Comparison of ENCODE assay signal across 8 cellular contexts in genomic region chr17:56499799-56500388, GRCh38.
A peak's percentile ranks its signal among the peaks of the same experiment; 100 is the strongest.
DNase-seq lines count a peak whose midpoint lies in the region; ATAC-seq and TF ChIP-seq lines count a peak whose summit lies in the region.

No MANE protein-coding gene starts in this region.

- H3K36me3 Mint-ChIP-seq in activated T-helper 17 cell treated with anti-CD3 and anti-CD28 coated beads, Interleukin-2, amount 50 U/mL, for 72 hours (ENCODE audit: low read depth) = no peaks in the 10 kb centered on the region

- H3K27ac Mint-ChIP-seq in activated T-helper 17 cell treated with anti-CD3 and anti-CD28 coated beads, Interleukin-2, amount 50 U/mL, for 72 hours = no peak overlapping the region

- no peak overlapping the region for H3K4me3 Mint-ChIP-seq in activated T-helper 17 cell treated with anti-CD3 and anti-CD28 coated beads, Interleukin-2, amount 50 U/mL, for 72 hours

- POLR2A ChIA-PET in HEK293T (lab: Yijun Ruan, JAX) = interaction anchor here (1.3 kb wide), 1 partner anchor 77 kb away, joined by 3 read pairs; no protein-coding TSS in a partner anchor

- CTCF ChIA-PET in HEK293T (lab: Yijun Ruan, JAX) = interaction anchor here (0.6 to 2.0 kb wide), 30 partner anchors 8 to 965 kb away, joined by 3 to 50 read pairs (median 4); no protein-coding TSS in a partner anchor

- H3K27me3 Mint-ChIP-seq in activated T-helper 17 cell treated with anti-CD3 and anti-CD28 coated beads, Interleukin-2, amount 50 U/mL, for 72 hours = peaks cover 10% of the 10 kb centered on the region

- H3K9me3 Mint-ChIP-seq in activated T-helper 17 cell treated with anti-CD3 and anti-CD28 coated beads, Interleukin-2, amount 50 U/mL, for 72 hours = no peaks in the 10 kb centered on the region

- DNase-seq in CD1c-positive myeloid dendritic cell (ENCODE audit: extremely low spot score) (peak; percentile 50), HEK293T (ENCODE audit: extremely low spot score) (peak; percentile 31), SKM-1 treated with dmso at 0.1 percent for 144 hours (lab: John Stamatoyannopoulos, UW; ENCODE audit: unreplicated experiment) (peak; percentile 14), inferior parietal cortex (ENCODE audit: extremely low spot score) (peak; percentile 3), GM19240 (ENCODE audit: insufficient read length, low spot score) (no peak), hepatic stellate cell (ENCODE audit: low spot score) (no peak)

- ATAC-seq in HG02610 (IDR thresholded peaks at IDR 0.05; ENCODE audit: unreplicated experiment) = no peak
- ATAC-seq in activated T-helper 17 cell treated with anti-CD3 and anti-CD28 coated beads, Interleukin-2, amount 50 U/mL, for 72 hours (replicated peaks) = no peak

- no peaks in the 10 kb centered on the region for H3K4me1 Mint-ChIP-seq in activated T-helper 17 cell treated with anti-CD3 and anti-CD28 coated beads, Interleukin-2, amount 50 U/mL, for 72 hours

TF ChIP-seq in HEK293T, 16 proteins besides CTCF, POLR2A, EP300 and RAD21:
- TF ChIP-seq ARNT (IDR thresholded peaks at IDR 0.05) (no peak), SP1 (IDR thresholded peaks at IDR 0.05) (no peak), TARDBP (IDR thresholded peaks at IDR 0.05) (no peak), PKNOX1 (IDR thresholded peaks at IDR 0.05) (no peak), CTBP1 (IDR thresholded peaks at IDR 0.05; ENCODE audit: borderline replicate concordance) (no peak), LEF1 (IDR thresholded peaks at IDR 0.05; ENCODE audit: borderline replicate concordance) (no peak), FOXA1 (IDR thresholded peaks at IDR 0.05) (no peak), NFRKB (IDR thresholded peaks at IDR 0.05) (no peak), FOXK2 (IDR thresholded peaks at IDR 0.05) (no peak), ZNF384 (IDR thresholded peaks at IDR 0.05) (no peak), HDGF (IDR thresholded peaks at IDR 0.05; ENCODE audit: borderline replicate concordance) (no peak), SUZ12 (IDR thresholded peaks at IDR 0.05) (no peak), BHLHE40 (IDR thresholded peaks at IDR 0.05; ENCODE audit: borderline replicate concordance) (no peak), ELF4 (IDR thresholded peaks at IDR 0.05) (no peak), FOXM1 (IDR thresholded peaks at IDR 0.05; ENCODE audit: borderline replicate concordance) (no peak)
TF ChIP-seq in HEK293T: peak in this region for 0.

Comparison
In these comparisons a context has a peak if more than half of its experiments do, and no peak if none do; other contexts are left out.
1. DNase-seq: peak in CD1c-positive myeloid dendritic cell (single experiment), HEK293T (single experiment), SKM-1 treated with dmso at 0.1 percent for 144 hours (single experiment) and inferior parietal cortex (single experiment); none in GM19240 (single experiment) and hepatic stellate cell (single experiment).